ENCODE assay signal across 28 cellular contexts in the genomic region with DNA sequence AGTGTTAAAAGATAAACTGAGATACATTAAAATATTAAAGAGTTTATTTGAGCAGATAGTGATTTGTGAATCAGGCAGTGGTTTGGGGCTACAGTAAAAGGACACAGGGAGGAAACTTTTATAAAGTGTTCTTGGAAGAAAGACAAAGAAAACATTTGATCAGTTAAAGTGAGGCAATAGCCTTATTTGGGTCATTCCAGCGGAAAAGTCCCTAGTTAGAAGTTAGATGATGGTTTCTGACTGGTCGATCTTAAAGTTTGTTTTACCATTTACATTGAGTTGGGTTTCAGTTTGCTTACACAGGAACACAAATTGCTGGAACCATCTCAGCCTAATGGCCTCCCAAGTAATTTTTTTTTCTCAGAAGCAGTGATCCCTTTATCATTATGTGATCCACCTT.
DNase-seq lines count a peak whose midpoint lies in the region; ATAC-seq, FAIRE-seq and TF ChIP-seq lines count a peak whose summit lies in the region.
"Had no signal": no experiment of that assay in that cellular context is flagged by ENCODE, and none has a peak within 500 bp of the region (broad histone marks: within the 10 kb centered on the region; RNA-seq: fewer than 3 reads in every experiment).

No MANE protein-coding gene starts in this region.

- POLR2A ChIA-PET in A549 (lab: Yijun Ruan, JAX) = no interaction called here
- POLR2A ChIA-PET in endothelial cell of umbilical vein (lab: Charles Lee) = no interaction called here

- H3K9me1 ChIP-seq in endothelial cell of umbilical vein (replicated peaks; ENCODE audit: control insufficient read depth, extremely low read depth, insufficient read depth, low read length) = no peaks in the 10 kb centered on the region

- TF ChIP-seq CTCF in A549 (IDR thresholded peaks at IDR 0.05) = no peak
- TF ChIP-seq CTCF in endothelial cell of umbilical vein (IDR thresholded peaks at IDR 0.05; ENCODE audit: extremely low read depth in 1 of 2, insufficient read depth in 1 of 2, low read depth in 1 of 2, low read length in 2 of 2) = no peak
- TF ChIP-seq CTCF in right lobe of liver (IDR thresholded peaks at IDR 0.05) = no peak
- no peak for TF ChIP-seq CTCF in esophagus muscularis mucosa (IDR thresholded peaks at IDR 0.05)

- 2% methylated on average over 2 of the region's 2 CpGs for WGBS in A549 (ENCODE audit: missing lambda C conversion rate)
- WGBS in right lobe of liver (ENCODE audit: insufficient coverage, low coverage, low lambda C conversion rate, missing lambda C conversion rate) = 9% methylated on average over 2 of the region's 2 CpGs
- WGBS in esophagus muscularis mucosa = 56% methylated on average over 2 of the region's 2 CpGs

- H2AFZ ChIP-seq in endothelial cell of umbilical vein (ENCODE audit: low read depth, low read length) = no peak overlapping the region

- H3K4me3 ChIP-seq in A549 = no peak overlapping the region
- H3K4me3 ChIP-seq in endothelial cell of umbilical vein (replicated peaks in 1 of 3; ENCODE audit: insufficient read depth in 1 of 3, low read depth in 1 of 3, low read length in 3 of 3) = no peak overlapping the region
- H3K4me3 ChIP-seq in right lobe of liver = no peak overlapping the region
- no peak overlapping the region for H3K4me3 ChIP-seq in esophagus muscularis mucosa
- H3K4me3 ChIP-seq: esophagus squamous epithelium had no signal

- H3K27me3 ChIP-seq in endothelial cell of umbilical vein (ENCODE audit: control insufficient read depth in 2 of 2, insufficient read depth in 2 of 2, low read length in 2 of 2) = no peaks in the 10 kb centered on the region
- no peaks in the 10 kb centered on the region for H3K27me3 ChIP-seq in right lobe of liver
- no peaks in the 10 kb centered on the region for H3K27me3 ChIP-seq in esophagus muscularis mucosa
- H3K27me3 ChIP-seq: esophagus squamous epithelium had no signal

- intact Hi-C loops in endothelial cell of umbilical vein (cut with micrococcal nuclease) (no loop called here), right lobe of liver (cut with DNase I) (no loop called here), esophagus muscularis mucosa (cut with DNase I) (no loop called here)

- H3K27ac ChIP-seq in A549 = no peak overlapping the region
- H3K27ac ChIP-seq in endothelial cell of umbilical vein (ENCODE audit: insufficient read depth, low read depth, low read length) = no peak overlapping the region
- H3K27ac ChIP-seq in right lobe of liver = peak overlapping the region in 2 of 3 donors; percentile 19 to 72
- no peak overlapping the region for H3K27ac ChIP-seq in esophagus muscularis mucosa (replicated peaks in 1 of 4)
- H3K27ac ChIP-seq: esophagus squamous epithelium had no signal

- BruUV-seq in endothelial cell of umbilical vein (replicated peaks; lab: Mats Ljungman, UMichigan) = no TSS peak

- CTCF ChIA-PET in A549 (lab: Yijun Ruan, JAX) (no interaction called here), endothelial cell of umbilical vein (lab: Charles Lee) (no interaction called here)

- H3K4me2 ChIP-seq in A549 = no peak overlapping the region
- no peak overlapping the region for H3K4me2 ChIP-seq in endothelial cell of umbilical vein (ENCODE audit: insufficient read depth, low read length)

- dilution Hi-C loops in endothelial cell of umbilical vein (cut with MboI; ENCODE audit: extremely low pct_ligation_motif_present, low sequenced_read_pairs) = no loop called here

- H3K9ac ChIP-seq in endothelial cell of umbilical vein (replicated peaks; ENCODE audit: extremely low read depth, insufficient read depth, low read length) = no peak overlapping the region

- ATAC-seq in A549 = no peak
- ATAC-seq in right lobe of liver = peak; percentile 75 to 89 (median 84)
- no peak for ATAC-seq in GM19023 (IDR thresholded peaks at IDR 0.05; ENCODE audit: unreplicated experiment)
- no peak for ATAC-seq in GM18909 (IDR thresholded peaks at IDR 0.05; ENCODE audit: poor library complexity, unreplicated experiment)
- ATAC-seq: effector memory CD8-positive, alpha-beta T cell; PC-3; stimulated activated naive CD8-positive, alpha-beta T cell treated with anti-CD3 and anti-CD28 coated beads, Interleukin-15, Interleukin-2, amounts not matched to agents 100 U/mL and 50 U/mL, for 24 hours had no signal

- TF ChIP-seq RAD21 in A549 (conservative IDR thresholded peaks at IDR 0.05 in 1 of 2, IDR thresholded peaks at IDR 0.05 in 1 of 2) = no peak

- FAIRE-seq in A549 (lab: Jason Lieb, UNC) (peak; percentile 7), endothelial cell of umbilical vein (lab: Jason Lieb, UNC) (no peak)
- FAIRE-seq: H54, HTR-8/SVneo had no signal

- DNase-seq in A549 (ENCODE audit: low read depth in 1 of 2, low spot score in 1 of 2) (no peak), H4 (ENCODE audit: low spot score) (peak; percentile 4), endothelial cell of umbilical vein (ENCODE audit: low read depth, low spot score) (peak; percentile 25), right lobe of liver (no peak), esophagus muscularis mucosa (ENCODE audit: extremely low spot score) (no peak), NCI-H2227 (lab: John Stamatoyannopoulos, UW; ENCODE audit: unreplicated experiment) (no peak)
- DNase-seq: activated CD4-positive, alpha-beta T cell treated with anti-CD3 and anti-CD28 coated beads, Interleukin-2, amount 50 U/mL, for 1 hour; anterior cingulate cortex; CD8-positive, alpha-beta memory T cell; DMS153; effector memory CD8-positive, alpha-beta T cell; esophagus squamous epithelium; GDM1; head of caudate nucleus; KG1; MV-4-11; naive B cell; NCI-H510A treated with DMSO at 0.1 percent for 48 hours; occipital lobe; PC-3; SHP77 treated with DMSO at 0.1 percent for 48 hours; stimulated activated CD4-positive, alpha-beta T cell treated with anti-CD3 and anti-CD28 coated beads, Interleukin-15, amount 100 ng/mL, for 24 hours; stimulated activated naive CD8-positive, alpha-beta T cell treated with anti-CD3 and anti-CD28 coated beads, Interleukin-15, Interleukin-2, amounts not matched to agents 100 U/mL and 50 U/mL, for 24 hours; T1000 had no signal

- H3K9me3 ChIP-seq in A549 (no peaks in the 10 kb centered on the region), endothelial cell of umbilical vein (replicated peaks; ENCODE audit: control insufficient read depth, insufficient read depth, low read length) (no peaks in the 10 kb centered on the region), right lobe of liver (no peaks in the 10 kb centered on the region), esophagus muscularis mucosa (no peaks in the 10 kb centered on the region)
- H3K9me3 ChIP-seq: esophagus squamous epithelium had no signal

- H4K20me1 ChIP-seq in endothelial cell of umbilical vein (replicated peaks; ENCODE audit: control insufficient read depth, extremely low read depth, insufficient read depth, low read length) = no peaks in the 10 kb centered on the region

- TF ChIP-seq POLR2A in A549 (IDR thresholded peaks at IDR 0.05; ENCODE audit: low read length) (no peak), endothelial cell of umbilical vein (IDR thresholded peaks at IDR 0.05; ENCODE audit: low read depth, low read length) (no peak), right lobe of liver (IDR thresholded peaks at IDR 0.05) (no peak), esophagus muscularis mucosa (IDR thresholded peaks at IDR 0.05; ENCODE audit: low read depth) (no peak)

- H3K36me3 ChIP-seq in endothelial cell of umbilical vein (ENCODE audit: control insufficient read depth in 2 of 2, extremely low read depth in 1 of 2, insufficient read depth in 2 of 2, low read length in 2 of 2) = no peaks in the 10 kb centered on the region
- H3K36me3 ChIP-seq in right lobe of liver = no peaks in the 10 kb centered on the region
- H3K36me3 ChIP-seq in esophagus muscularis mucosa = no peaks in the 10 kb centered on the region
- H3K36me3 ChIP-seq: esophagus squamous epithelium had no signal

- no peaks in the 10 kb centered on the region for H3K4me1 ChIP-seq in A549
- no peaks in the 10 kb centered on the region for H3K4me1 ChIP-seq in endothelial cell of umbilical vein (ENCODE audit: control insufficient read depth, extremely low read depth, insufficient read depth, low read length)
- no peaks in the 10 kb centered on the region for H3K4me1 ChIP-seq in right lobe of liver
- no peaks in the 10 kb centered on the region for H3K4me1 ChIP-seq in esophagus muscularis mucosa
- H3K4me1 ChIP-seq: esophagus squamous epithelium had no signal

- TF ChIP-seq EP300 in A549 (IDR thresholded peaks at IDR 0.05) = no peak
- no peak for TF ChIP-seq EP300 in esophagus muscularis mucosa (IDR thresholded peaks at IDR 0.05)

- no peaks in the 10 kb centered on the region for H3K79me2 ChIP-seq in endothelial cell of umbilical vein (ENCODE audit: control insufficient read depth, insufficient read depth, low read length)

TF ChIP-seq in A549, 52 proteins besides CTCF, POLR2A, EP300 and RAD21 (continues in another document):
- no peak for TF ChIP-seq FOXS1 (CRISPR knock-in tag; IDR thresholded peaks at IDR 0.05)
- TF ChIP-seq, protein P1, sequence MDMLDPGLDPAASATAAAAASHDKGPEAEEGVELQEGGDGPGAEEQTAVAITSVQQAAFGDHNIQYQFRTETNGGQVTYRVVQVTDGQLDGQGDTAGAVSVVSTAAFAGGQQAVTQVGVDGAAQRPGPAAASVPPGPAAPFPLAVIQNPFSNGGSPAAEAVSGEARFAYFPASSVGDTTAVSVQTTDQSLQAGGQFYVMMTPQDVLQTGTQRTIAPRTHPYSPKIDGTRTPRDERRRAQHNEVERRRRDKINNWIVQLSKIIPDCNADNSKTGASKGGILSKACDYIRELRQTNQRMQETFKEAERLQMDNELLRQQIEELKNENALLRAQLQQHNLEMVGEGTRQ (IDR thresholded peaks at IDR 0.05) = no peak
- no peak for TF ChIP-seq SREBF2 (IDR thresholded peaks at IDR 0.05)
- TF ChIP-seq SMC3 (IDR thresholded peaks at IDR 0.05) = no peak
- TF ChIP-seq, protein P2, sequence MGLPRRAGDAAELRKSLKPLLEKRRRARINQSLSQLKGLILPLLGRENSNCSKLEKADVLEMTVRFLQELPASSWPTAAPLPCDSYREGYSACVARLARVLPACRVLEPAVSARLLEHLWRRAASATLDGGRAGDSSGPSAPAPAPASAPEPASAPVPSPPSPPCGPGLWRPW (IDR thresholded peaks at IDR 0.05) = no peak

TF ChIP-seq in endothelial cell of umbilical vein, 7 proteins besides CTCF, POLR2A, EP300 and RAD21:
- TF ChIP-seq, protein P3, sequence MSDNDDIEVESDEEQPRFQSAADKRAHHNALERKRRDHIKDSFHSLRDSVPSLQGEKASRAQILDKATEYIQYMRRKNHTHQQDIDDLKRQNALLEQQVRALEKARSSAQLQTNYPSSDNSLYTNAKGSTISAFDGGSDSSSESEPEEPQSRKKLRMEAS (IDR thresholded peaks at IDR 0.05; ENCODE audit: insufficient read depth, insufficient read length) = no peak
- TF ChIP-seq EZH2 (IDR thresholded peaks at IDR 0.05; ENCODE audit: borderline replicate concordance, low read depth, low read length, severe bottlenecking) (no peak), FOS (IDR thresholded peaks at IDR 0.05; ENCODE audit: borderline replicate concordance, insufficient read depth, low read length) (no peak)

Comparison
In these comparisons a context has a peak if more than half of its experiments do, and no peak if none do; other contexts are left out.
1. ATAC-seq: peak in right lobe of liver (4 of 4); none in A549 (0 of 2), GM19023 (single experiment) and GM18909 (single experiment).
2. DNase-seq: peak in H4 (single experiment) and endothelial cell of umbilical vein (single experiment); none in A549 (0 of 2), right lobe of liver (0 of 3), esophagus muscularis mucosa (single experiment) and NCI-H2227 (single experiment).
3. H3K27ac ChIP-seq: peak in right lobe of liver (2 of 3); none in A549 (0 of 2), endothelial cell of umbilical vein (single experiment) and esophagus muscularis mucosa (0 of 4).